In genomic region chr7:125678771-125679170, GRCh38 we compare ENCODE assay signal across 27 cellular contexts.
"Had no signal": no experiment of that assay in that cellular context is flagged by ENCODE, and none has a peak within 500 bp of the region (broad histone marks: within the 10 kb centered on the region; RNA-seq: fewer than 3 reads in every experiment).

No MANE protein-coding gene starts in this region.

- H3K4me1 Mint-ChIP-seq: mesothelial cell of epicardium; naive B cell; naive thymus-derived CD8-positive, alpha-beta T cell had no signal

- H3K9me3 Mint-ChIP-seq: mesothelial cell of epicardium had no signal

- H3K4me3 Mint-ChIP-seq: mesothelial cell of epicardium; naive B cell; naive thymus-derived CD8-positive, alpha-beta T cell had no signal

- H3K4me3 ChIP-seq: colonic mucosa, dorsolateral prefrontal cortex, esophagus squamous epithelium, gastrocnemius medialis, heart right ventricle, left lung, lower lobe of right lung, mucosa of descending colon had no signal

- H3K27ac Mint-ChIP-seq: mesothelial cell of epicardium; naive B cell; naive thymus-derived CD8-positive, alpha-beta T cell had no signal

- H3K36me3 ChIP-seq: colonic mucosa, esophagus squamous epithelium, gastrocnemius medialis, heart right ventricle, left lung, lower lobe of right lung had no signal

- H3K36me3 Mint-ChIP-seq: mesothelial cell of epicardium; naive B cell; naive thymus-derived CD8-positive, alpha-beta T cell had no signal

- H3K9me3 ChIP-seq: colonic mucosa, esophagus squamous epithelium, gastrocnemius medialis, heart right ventricle, left lung, lower lobe of right lung had no signal

- ATAC-seq: esophagus mucosa; gastrocnemius medialis; heart right ventricle; left cardiac atrium; left lung; left ventricle myocardium superior; lower lobe of right lung; mucosa of descending colon; naive thymus-derived CD8-positive, alpha-beta T cell had no signal

- H3K27me3 ChIP-seq: colonic mucosa, dorsolateral prefrontal cortex, esophagus squamous epithelium, gastrocnemius medialis, heart right ventricle, left lung had no signal

- FAIRE-seq: endothelial cell of umbilical vein, keratinocyte had no signal

- H3K27ac ChIP-seq: colonic mucosa, dorsolateral prefrontal cortex, epithelial cell of prostate, esophagus squamous epithelium, gastrocnemius medialis, heart right ventricle, left lung, lower lobe of right lung had no signal

- DNase-seq: colonic mucosa; dermis blood vessel endothelial cell; dorsolateral prefrontal cortex; effector CD4-positive, alpha-beta T cell; effector memory CD4-positive, alpha-beta T cell; erythroblast; esophagus squamous epithelium; foreskin fibroblast; foreskin melanocyte; gastrocnemius medialis; glutamatergic neuron; head of caudate nucleus; heart right ventricle; hippocampal formation; left cardiac atrium; left lung; left ventricle myocardium superior; lower lobe of right lung; mesenchymal stem cell; mucosa of descending colon; naive B cell; naive thymus-derived CD8-positive, alpha-beta T cell had no signal

- H3K4me1 ChIP-seq: colonic mucosa, esophagus squamous epithelium, gastrocnemius medialis, heart right ventricle, left lung, lower lobe of right lung had no signal

- H3K27me3 Mint-ChIP-seq: naive B cell; naive thymus-derived CD8-positive, alpha-beta T cell had no signal
